In genomic region chr19:3033595-3034193, GRCh38 we compare ENCODE assay signal across 21 cellular contexts. TPM values are rescaled to one million over a fixed set of nuclear protein-coding genes. Genes with fewer than 3 reads are reported as not detected.
DNase-seq lines count a peak whose midpoint lies in the region; ATAC-seq and TF ChIP-seq lines count a peak whose summit lies in the region.
"Had no signal": no experiment of that assay in that cellular context is flagged by ENCODE, and none has a peak within 500 bp of the region (broad histone marks: within the 10 kb centered on the region; RNA-seq: fewer than 3 reads in every experiment).

No MANE protein-coding gene starts in this region.

- CTCF ChIA-PET in activated naive CD4-positive, alpha-beta T cell treated with anti-CD3 and anti-CD28 coated beads, Interleukin-2, amount 10 ng/mL, durations not matched to agents 7 days and 5 days (lab: Charles Lee) = interaction anchor here (0.6 kb wide), 1 partner anchor 71 kb away, joined by 3 read pairs; no protein-coding TSS in a partner anchor

- H3K27me3 Mint-ChIP-seq in activated naive CD4-positive, alpha-beta T cell treated with anti-CD3 and anti-CD28 coated beads, Interleukin-2, amount 50 U/mL, for 24 hours = no peaks in the 10 kb centered on the region
- H3K27me3 Mint-ChIP-seq in activated naive CD4-positive, alpha-beta T cell treated with anti-CD3 and anti-CD28 coated beads, Interleukin-2, amount 10 ng/mL, durations not matched to agents 7 days and 5 days = peaks cover 67% of the 10 kb centered on the region
- no peaks in the 10 kb centered on the region for H3K27me3 Mint-ChIP-seq in activated T-helper 17 cell treated with anti-CD3 and anti-CD28 coated beads, Interleukin-2, amount 50 U/mL, for 72 hours
- H3K27me3 Mint-ChIP-seq in mesothelial cell of epicardium (ENCODE audit: low read depth) = peaks cover 42% of the 10 kb centered on the region

- intact Hi-C loops in heart left ventricle (cut with DNase I) = loop anchor here in 4 of 10 donors (2.0 to 10.0 kb wide), 4 partner anchors 29 to 51 kb away; partner anchors contain the start of gene TLE5 (in 1 of the 4)

- H3K27ac Mint-ChIP-seq in activated naive CD4-positive, alpha-beta T cell treated with anti-CD3 and anti-CD28 coated beads, Interleukin-2, amount 50 U/mL, for 24 hours = peak overlapping the region; percentile 44
- H3K27ac Mint-ChIP-seq in activated naive CD4-positive, alpha-beta T cell treated with anti-CD3 and anti-CD28 coated beads, Interleukin-2, amount 10 ng/mL, durations not matched to agents 7 days and 5 days = no peak overlapping the region
- no peak overlapping the region for H3K27ac Mint-ChIP-seq in activated T-helper 17 cell treated with anti-CD3 and anti-CD28 coated beads, Interleukin-2, amount 50 U/mL, for 72 hours
- peak overlapping the region; percentile 33 for H3K27ac Mint-ChIP-seq in mesothelial cell of epicardium
- H3K27ac Mint-ChIP-seq in stimulated activated effector memory CD8-positive, alpha-beta T cell treated with anti-CD3 and anti-CD28 coated beads, Interleukin-12 subunit alpha, Interleukin-12 subunit beta, amount 100 ng/mL, for 72 hours = peak overlapping the region; percentile 97

- no peaks in the 10 kb centered on the region for H3K36me3 Mint-ChIP-seq in activated naive CD4-positive, alpha-beta T cell treated with anti-CD3 and anti-CD28 coated beads, Interleukin-2, amount 50 U/mL, for 24 hours
- H3K36me3 Mint-ChIP-seq in activated naive CD4-positive, alpha-beta T cell treated with anti-CD3 and anti-CD28 coated beads, Interleukin-2, amount 10 ng/mL, durations not matched to agents 7 days and 5 days = no peaks in the 10 kb centered on the region
- H3K36me3 Mint-ChIP-seq in activated T-helper 17 cell treated with anti-CD3 and anti-CD28 coated beads, Interleukin-2, amount 50 U/mL, for 72 hours (ENCODE audit: low read depth) = peaks cover 6% of the 10 kb centered on the region
- no peaks in the 10 kb centered on the region for H3K36me3 Mint-ChIP-seq in mesothelial cell of epicardium
- H3K36me3 Mint-ChIP-seq in stimulated activated effector memory CD8-positive, alpha-beta T cell treated with anti-CD3 and anti-CD28 coated beads, Interleukin-12 subunit alpha, Interleukin-12 subunit beta, amount 100 ng/mL, for 72 hours = peaks cover 20% of the 10 kb centered on the region
- H3K36me3 Mint-ChIP-seq: activated CD4-positive, alpha-beta memory T cell treated with anti-CD3 and anti-CD28 coated beads for 36 hours had no signal

- no peak for ATAC-seq in activated T-helper 17 cell treated with anti-CD3 and anti-CD28 coated beads, Interleukin-2, amount 50 U/mL, for 72 hours (replicated peaks)
- ATAC-seq in stimulated activated effector memory CD8-positive, alpha-beta T cell treated with anti-CD3 and anti-CD28 coated beads, Interleukin-12 subunit alpha, Interleukin-12 subunit beta, amount 100 ng/mL, for 72 hours = no peak
- no peak for ATAC-seq in heart left ventricle
- ATAC-seq in HG02973 (IDR thresholded peaks at IDR 0.05; ENCODE audit: unreplicated experiment) = no peak

- DNase-seq in activated naive CD4-positive, alpha-beta T cell treated with anti-CD3 and anti-CD28 coated beads, Interleukin-2, amount 10 ng/mL, durations not matched to agents 7 days and 5 days = no peak
- DNase-seq in mesothelial cell of epicardium (ENCODE audit: low spot score in 2 of 2, unreplicated experiment in 2 of 2) (no peak), heart left ventricle (no peak), H7 (no peak)
- no peak for DNase-seq in stimulated activated effector memory CD8-positive, alpha-beta T cell treated with anti-CD3 and anti-CD28 coated beads, Interleukin-12 subunit alpha, Interleukin-12 subunit beta, amount 100 ng/mL, for 72 hours (ENCODE audit: low spot score in 2 of 2)
- DNase-seq: activated CD4-positive, alpha-beta memory T cell treated with anti-CD3 and anti-CD28 coated beads for 36 hours; aorta; effector CD4-positive, alpha-beta T cell; esophagus squamous epithelium; HFFc6; KG1; NCI-H1694 treated with DMSO at 0.1 percent for 48 hours; NCI-H82; stimulated activated CD4-positive, alpha-beta T cell treated with anti-CD3 and anti-CD28 coated beads, Interleukin-4, amount 100 ng/mL, for 1 hour; T-helper 1 cell had no signal

- H3K4me3 ChIP-seq in heart left ventricle (no peak overlapping the region), H7 (ENCODE audit: insufficient read depth, low read depth, low read length) (no peak overlapping the region)

- no peak overlapping the region for H3K27ac ChIP-seq in heart left ventricle
- H3K27ac ChIP-seq: neutrophil, VCaP had no signal

- peaks cover 31% of the 10 kb centered on the region for H3K4me1 Mint-ChIP-seq in activated naive CD4-positive, alpha-beta T cell treated with anti-CD3 and anti-CD28 coated beads, Interleukin-2, amount 50 U/mL, for 24 hours
- peaks cover 35% of the 10 kb centered on the region for H3K4me1 Mint-ChIP-seq in activated naive CD4-positive, alpha-beta T cell treated with anti-CD3 and anti-CD28 coated beads, Interleukin-2, amount 10 ng/mL, durations not matched to agents 7 days and 5 days
- H3K4me1 Mint-ChIP-seq in activated T-helper 17 cell treated with anti-CD3 and anti-CD28 coated beads, Interleukin-2, amount 50 U/mL, for 72 hours = peaks cover 9% of the 10 kb centered on the region
- peaks cover 27% of the 10 kb centered on the region for H3K4me1 Mint-ChIP-seq in mesothelial cell of epicardium
- peaks cover 38% of the 10 kb centered on the region for H3K4me1 Mint-ChIP-seq in stimulated activated effector memory CD8-positive, alpha-beta T cell treated with anti-CD3 and anti-CD28 coated beads, Interleukin-12 subunit alpha, Interleukin-12 subunit beta, amount 100 ng/mL, for 72 hours

- H3K36me3 ChIP-seq in heart left ventricle (no peaks in the 10 kb centered on the region), H7 (replicated peaks; ENCODE audit: control insufficient read depth, insufficient read depth, low read length) (no peaks in the 10 kb centered on the region)
- H3K36me3 ChIP-seq: BE2C, esophagus squamous epithelium, neutrophil had no signal

- no peak for TF ChIP-seq POLR2A in heart left ventricle (IDR thresholded peaks at IDR 0.05)

- H3K4me3 Mint-ChIP-seq in activated naive CD4-positive, alpha-beta T cell treated with anti-CD3 and anti-CD28 coated beads, Interleukin-2, amount 50 U/mL, for 24 hours = peak overlapping the region; percentile 92
- no peak overlapping the region for H3K4me3 Mint-ChIP-seq in activated naive CD4-positive, alpha-beta T cell treated with anti-CD3 and anti-CD28 coated beads, Interleukin-2, amount 10 ng/mL, durations not matched to agents 7 days and 5 days
- peak overlapping the region; percentile 94 for H3K4me3 Mint-ChIP-seq in activated T-helper 17 cell treated with anti-CD3 and anti-CD28 coated beads, Interleukin-2, amount 50 U/mL, for 72 hours
- H3K4me3 Mint-ChIP-seq in mesothelial cell of epicardium = no peak overlapping the region
- peak overlapping the region; percentile 91 for H3K4me3 Mint-ChIP-seq in stimulated activated effector memory CD8-positive, alpha-beta T cell treated with anti-CD3 and anti-CD28 coated beads, Interleukin-12 subunit alpha, Interleukin-12 subunit beta, amount 100 ng/mL, for 72 hours

- H3K27me3 ChIP-seq in heart left ventricle (peaks cover 0 to 11% (median 0%) of the 10 kb centered on the region in 9 donors), H7 (ENCODE audit: control insufficient read depth, insufficient read depth, low read length) (peaks cover 15% of the 10 kb centered on the region)

- TF ChIP-seq CTCF in mesothelial cell of epicardium (IDR thresholded peaks at IDR 0.05; ENCODE audit: unreplicated experiment) = no peak
- TF ChIP-seq CTCF in heart left ventricle (IDR thresholded peaks at IDR 0.05) = no peak

- 79 to 89% (median 86%) methylated on average over 10 of the region's 10 CpGs for WGBS in heart left ventricle, 4 donors

- no peaks in the 10 kb centered on the region for H3K9me3 Mint-ChIP-seq in activated naive CD4-positive, alpha-beta T cell treated with anti-CD3 and anti-CD28 coated beads, Interleukin-2, amount 50 U/mL, for 24 hours
- H3K9me3 Mint-ChIP-seq in activated naive CD4-positive, alpha-beta T cell treated with anti-CD3 and anti-CD28 coated beads, Interleukin-2, amount 10 ng/mL, durations not matched to agents 7 days and 5 days = no peaks in the 10 kb centered on the region
- no peaks in the 10 kb centered on the region for H3K9me3 Mint-ChIP-seq in activated T-helper 17 cell treated with anti-CD3 and anti-CD28 coated beads, Interleukin-2, amount 50 U/mL, for 72 hours
- H3K9me3 Mint-ChIP-seq in mesothelial cell of epicardium = no peaks in the 10 kb centered on the region
- no peaks in the 10 kb centered on the region for H3K9me3 Mint-ChIP-seq in stimulated activated effector memory CD8-positive, alpha-beta T cell treated with anti-CD3 and anti-CD28 coated beads, Interleukin-12 subunit alpha, Interleukin-12 subunit beta, amount 100 ng/mL, for 72 hours
- H3K9me3 Mint-ChIP-seq: activated CD4-positive, alpha-beta memory T cell treated with anti-CD3 and anti-CD28 coated beads for 36 hours; HFFc6 had no signal

- H3K4me1 ChIP-seq in heart left ventricle = peaks cover 0 to 32% (median 20%) of the 10 kb centered on the region in 12 donors

- H3K9me3 ChIP-seq in heart left ventricle = no peaks in the 10 kb centered on the region
- H3K9me3 ChIP-seq: BE2C, esophagus squamous epithelium, neutrophil had no signal

RNA-seq across cellular contexts. Expression of gene TLE2, which starts 4.6 kb away (rescaled TPM):
- total RNA-seq in activated T-helper 17 cell treated with anti-CD3 and anti-CD28 coated beads, Interleukin-2, amount 50 U/mL, for 72 hours = 1 to 10 TPM; 2.5 to 3.5 TPM
- total RNA-seq in mesothelial cell of epicardium (101 to 103 TPM (median 101 TPM) in 3 replicates), heart left ventricle (10 to 100 TPM; 34.6 to 75.1 (median 40.5) TPM)
- polyA plus RNA-seq in heart left ventricle = 10 to 100 TPM; 36.0 to 41.4 TPM
- 9.6 and 18.7 TPM in 2 replicates for total RNA-seq in H7 (2014; rRNA removed; shearing (Covaris generic))

RNA-seq across cellular contexts. Expression of gene TLE5, which starts 28.6 kb away (rescaled TPM):
- total RNA-seq in activated T-helper 17 cell treated with anti-CD3 and anti-CD28 coated beads, Interleukin-2, amount 50 U/mL, for 72 hours = 100 to 1,000 TPM; 348 to 436 TPM
- total RNA-seq in mesothelial cell of epicardium (411 to 417 TPM (median 413 TPM) in 3 replicates), heart left ventricle (1,000 to 10,000 TPM in 1 of 9 donors, 100 to 1,000 TPM in 8; 593 to 1,121 (median 711) TPM)
- 1,000 to 10,000 TPM in 1 of 2 donors, 100 to 1,000 TPM in 1; 686 to 1,459 TPM for polyA plus RNA-seq in heart left ventricle
- total RNA-seq in H7 (2014; rRNA removed; shearing (Covaris generic)) = 300 and 386 TPM in 2 replicates

RNA-seq across cellular contexts. Expression of gene TLE6, which starts 56.3 kb away (rescaled TPM):
- total RNA-seq in activated T-helper 17 cell treated with anti-CD3 and anti-CD28 coated beads, Interleukin-2, amount 50 U/mL, for 72 hours = 1 to 10 TPM; 4.1 to 4.2 TPM
- 4.3 to 7.6 TPM (median 6.9 TPM) in 3 replicates for total RNA-seq in mesothelial cell of epicardium
- 1 to 10 TPM in 2 of 9 donors, under 1 TPM in 6, not detected in 1; 0.21 to 1.3 (median 0.57) TPM for total RNA-seq in heart left ventricle
- polyA plus RNA-seq in heart left ventricle = 1 to 10 TPM; 1.3 to 1.4 TPM
- 10.4 and 14.2 TPM in 2 replicates for total RNA-seq in H7 (2014; rRNA removed; shearing (Covaris generic))

Comparison
In these comparisons a context has a peak if more than half of its experiments do, and no peak if none do; other contexts are left out.
1. H3K27ac Mint-ChIP-seq: peak in activated naive CD4-positive, alpha-beta T cell treated with anti-CD3 and anti-CD28 coated beads, Interleukin-2, amount 50 U/mL, for 24 hours (single experiment), mesothelial cell of epicardium (single experiment) and stimulated activated effector memory CD8-positive, alpha-beta T cell treated with anti-CD3 and anti-CD28 coated beads, Interleukin-12 subunit alpha, Interleukin-12 subunit beta, amount 100 ng/mL, for 72 hours (single experiment); none in activated naive CD4-positive, alpha-beta T cell treated with anti-CD3 and anti-CD28 coated beads, Interleukin-2, amount 10 ng/mL, durations not matched to agents 7 days and 5 days (single experiment) and activated T-helper 17 cell treated with anti-CD3 and anti-CD28 coated beads, Interleukin-2, amount 50 U/mL, for 72 hours (single experiment).
2. H3K4me3 Mint-ChIP-seq: peak in activated naive CD4-positive, alpha-beta T cell treated with anti-CD3 and anti-CD28 coated beads, Interleukin-2, amount 50 U/mL, for 24 hours (single experiment), activated T-helper 17 cell treated with anti-CD3 and anti-CD28 coated beads, Interleukin-2, amount 50 U/mL, for 72 hours (single experiment) and stimulated activated effector memory CD8-positive, alpha-beta T cell treated with anti-CD3 and anti-CD28 coated beads, Interleukin-12 subunit alpha, Interleukin-12 subunit beta, amount 100 ng/mL, for 72 hours (single experiment); none in activated naive CD4-positive, alpha-beta T cell treated with anti-CD3 and anti-CD28 coated beads, Interleukin-2, amount 10 ng/mL, durations not matched to agents 7 days and 5 days (single experiment) and mesothelial cell of epicardium (single experiment).